Comparison of ENCODE assay signal across 1 cellular context in genomic region chr5:180494510-180495181, GRCh38.
TF ChIP-seq lines count a peak whose summit lies in the region.

No MANE protein-coding gene starts in this region.

TF ChIP-seq in WTC11, 78 proteins besides CTCF, POLR2A, EP300 and RAD21 (continued from another document):
- TF ChIP-seq AR (CRISPR knock-in tag; IDR thresholded peaks at IDR 0.05) (no peak), NFYB (CRISPR knock-in tag; conservative IDR thresholded peaks at IDR 0.05; ENCODE audit: low read depth) (no peak), KAT7 (CRISPR knock-in tag; IDR thresholded peaks at IDR 0.05; ENCODE audit: borderline replicate concordance) (peak; percentile 65; the same call in 1 of the 2 replicates), E2F4 (CRISPR knock-in tag; IDR thresholded peaks at IDR 0.05; ENCODE audit: borderline replicate concordance, low read depth) (no peak), FOXK1 (CRISPR knock-in tag; IDR thresholded peaks at IDR 0.05) (no peak), ZNF396 (CRISPR knock-in tag; IDR thresholded peaks at IDR 0.05; ENCODE audit: borderline replicate concordance) (no peak), MLX (CRISPR knock-in tag; IDR thresholded peaks at IDR 0.05) (no peak), ZNF532 (CRISPR knock-in tag; IDR thresholded peaks at IDR 0.05; ENCODE audit: borderline replicate concordance) (no peak), NR2C2 (CRISPR knock-in tag; IDR thresholded peaks at IDR 0.05) (no peak), SMAD3 (CRISPR knock-in tag; IDR thresholded peaks at IDR 0.05; ENCODE audit: borderline replicate concordance) (no peak), CBFB (CRISPR knock-in tag; IDR thresholded peaks at IDR 0.05; ENCODE audit: low read depth) (no peak), PRRX2 (CRISPR knock-in tag; IDR thresholded peaks at IDR 0.05) (no peak), CREB1 (CRISPR knock-in tag; IDR thresholded peaks at IDR 0.05) (no peak), TEAD4 (CRISPR knock-in tag; IDR thresholded peaks at IDR 0.05) (no peak), ESRRA (CRISPR knock-in tag; IDR thresholded peaks at IDR 0.05; ENCODE audit: borderline replicate concordance) (peak; percentile 77; the same call in 1 of the 2 replicates), FOXP1 (CRISPR knock-in tag; IDR thresholded peaks at IDR 0.05; ENCODE audit: borderline replicate concordance) (no peak; the same call in 1 of the 2 replicates), GABPB1 (CRISPR knock-in tag; IDR thresholded peaks at IDR 0.05) (peak; percentile 6; the same call in 1 of the 2 replicates), ETV6 (CRISPR knock-in tag; IDR thresholded peaks at IDR 0.05) (no peak), MYBL2 (CRISPR knock-in tag; IDR thresholded peaks at IDR 0.05) (no peak), ATF2 (CRISPR knock-in tag; IDR thresholded peaks at IDR 0.05; ENCODE audit: borderline replicate concordance, low read depth) (no peak), USF1 (CRISPR knock-in tag; IDR thresholded peaks at IDR 0.05) (no peak), RELA (CRISPR knock-in tag; IDR thresholded peaks at IDR 0.05; ENCODE audit: borderline replicate concordance) (peak; percentile 67; the same call in 1 of the 2 replicates), ZNF425 (CRISPR knock-in tag; conservative IDR thresholded peaks at IDR 0.05) (no peak), ZNF281 (CRISPR knock-in tag; IDR thresholded peaks at IDR 0.05) (no peak), ZNF263 (CRISPR knock-in tag; IDR thresholded peaks at IDR 0.05; ENCODE audit: low read depth) (no peak), NFATC4 (CRISPR knock-in tag; IDR thresholded peaks at IDR 0.05) (no peak), ZSCAN18 (CRISPR knock-in tag; IDR thresholded peaks at IDR 0.05) (no peak)
- TF ChIP-seq, protein P1, sequence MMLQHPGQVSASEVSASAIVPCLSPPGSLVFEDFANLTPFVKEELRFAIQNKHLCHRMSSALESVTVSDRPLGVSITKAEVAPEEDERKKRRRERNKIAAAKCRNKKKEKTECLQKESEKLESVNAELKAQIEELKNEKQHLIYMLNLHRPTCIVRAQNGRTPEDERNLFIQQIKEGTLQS (CRISPR knock-in tag; conservative IDR thresholded peaks at IDR 0.05) = no peak
- TF ChIP-seq, protein P2, sequence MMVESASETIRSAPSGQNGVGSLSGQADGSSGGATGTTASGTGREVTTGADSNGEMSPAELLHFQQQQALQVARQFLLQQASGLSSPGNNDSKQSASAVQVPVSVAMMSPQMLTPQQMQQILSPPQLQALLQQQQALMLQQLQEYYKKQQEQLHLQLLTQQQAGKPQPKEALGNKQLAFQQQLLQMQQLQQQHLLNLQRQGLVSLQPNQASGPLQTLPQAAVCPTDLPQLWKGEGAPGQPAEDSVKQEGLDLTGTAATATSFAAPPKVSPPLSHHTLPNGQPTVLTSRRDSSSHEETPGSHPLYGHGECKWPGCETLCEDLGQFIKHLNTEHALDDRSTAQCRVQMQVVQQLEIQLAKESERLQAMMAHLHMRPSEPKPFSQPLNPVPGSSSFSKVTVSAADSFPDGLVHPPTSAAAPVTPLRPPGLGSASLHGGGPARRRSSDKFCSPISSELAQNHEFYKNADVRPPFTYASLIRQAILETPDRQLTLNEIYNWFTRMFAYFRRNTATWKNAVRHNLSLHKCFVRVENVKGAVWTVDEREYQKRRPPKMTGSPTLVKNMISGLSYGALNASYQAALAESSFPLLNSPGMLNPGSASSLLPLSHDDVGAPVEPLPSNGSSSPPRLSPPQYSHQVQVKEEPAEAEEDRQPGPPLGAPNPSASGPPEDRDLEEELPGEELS (CRISPR knock-in tag; IDR thresholded peaks at IDR 0.05) = no peak
- TF ChIP-seq, protein P3, sequence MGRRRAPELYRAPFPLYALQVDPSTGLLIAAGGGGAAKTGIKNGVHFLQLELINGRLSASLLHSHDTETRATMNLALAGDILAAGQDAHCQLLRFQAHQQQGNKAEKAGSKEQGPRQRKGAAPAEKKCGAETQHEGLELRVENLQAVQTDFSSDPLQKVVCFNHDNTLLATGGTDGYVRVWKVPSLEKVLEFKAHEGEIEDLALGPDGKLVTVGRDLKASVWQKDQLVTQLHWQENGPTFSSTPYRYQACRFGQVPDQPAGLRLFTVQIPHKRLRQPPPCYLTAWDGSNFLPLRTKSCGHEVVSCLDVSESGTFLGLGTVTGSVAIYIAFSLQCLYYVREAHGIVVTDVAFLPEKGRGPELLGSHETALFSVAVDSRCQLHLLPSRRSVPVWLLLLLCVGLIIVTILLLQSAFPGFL (CRISPR knock-in tag; IDR thresholded peaks at IDR 0.05; ENCODE audit: borderline replicate concordance) = no peak
